In the genomic region with DNA sequence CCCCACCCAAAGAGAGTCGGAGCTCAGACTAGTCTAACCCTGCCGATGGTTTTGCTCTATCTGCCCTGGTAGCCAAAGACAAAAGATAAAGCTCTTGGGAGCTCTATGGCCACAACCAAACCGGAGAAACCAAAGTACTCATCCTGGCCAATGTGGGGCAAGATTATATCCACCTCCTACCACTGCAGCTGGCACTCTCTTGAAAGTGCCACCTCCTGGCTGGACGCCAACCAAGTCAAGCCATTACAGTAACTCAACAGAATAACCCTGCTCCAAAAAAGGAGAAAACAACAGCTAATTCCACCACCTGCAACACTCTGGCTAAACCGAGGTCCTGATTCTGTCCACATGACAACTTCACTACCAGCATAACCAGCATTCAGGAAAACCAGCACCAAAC, we compare ENCODE assay signal across 22 cellular contexts.
"Had no signal": no experiment of that assay in that cellular context is flagged by ENCODE, and none has a peak within 500 bp of the region (broad histone marks: within the 10 kb centered on the region; RNA-seq: fewer than 3 reads in every experiment).

No MANE protein-coding gene starts in this region.

- FAIRE-seq: endothelial cell of umbilical vein, frontal cortex had no signal

- DNase-seq: colonic mucosa; cortex of kidney; effector CD8-positive, alpha-beta T cell; effector memory CD8-positive, alpha-beta T cell; foreskin keratinocyte; hypothalamus; immature natural killer cell; islet precursor cell; left cardiac atrium; left lung; left ventricle myocardium superior; lower lobe of right lung; mesendoderm; midbrain; naive thymus-derived CD4-positive, alpha-beta T cell; natural killer cell had no signal

- H3K9me3 ChIP-seq: colonic mucosa, esophagus muscularis mucosa, gastroesophageal sphincter had no signal

- H3K27me3 ChIP-seq: colonic mucosa, esophagus muscularis mucosa, foreskin keratinocyte, gastroesophageal sphincter, heart left ventricle, hepatocyte, left lung had no signal

- H2AFZ ChIP-seq: hepatocyte had no signal

- H3K4me3 ChIP-seq: colonic mucosa, esophagus muscularis mucosa, gastroesophageal sphincter, heart left ventricle, hepatocyte, left lung, lower lobe of right lung had no signal

- ATAC-seq: effector memory CD8-positive, alpha-beta T cell; foreskin keratinocyte; gastroesophageal sphincter; heart left ventricle; left cardiac atrium; left lung; left ventricle myocardium superior; lower lobe of right lung; naive thymus-derived CD4-positive, alpha-beta T cell; natural killer cell had no signal

- H3K36me3 ChIP-seq: colonic mucosa, esophagus muscularis mucosa, gastroesophageal sphincter, lower lobe of right lung had no signal

- H3K27ac ChIP-seq: colonic mucosa, esophagus muscularis mucosa, foreskin keratinocyte, gastroesophageal sphincter, heart left ventricle, hepatocyte, left lung, lower lobe of right lung had no signal

- H3K4me2 ChIP-seq: hepatocyte had no signal

- H3K4me1 ChIP-seq: colonic mucosa, foreskin keratinocyte, gastroesophageal sphincter, left lung, lower lobe of right lung had no signal
